In the genomic region with DNA sequence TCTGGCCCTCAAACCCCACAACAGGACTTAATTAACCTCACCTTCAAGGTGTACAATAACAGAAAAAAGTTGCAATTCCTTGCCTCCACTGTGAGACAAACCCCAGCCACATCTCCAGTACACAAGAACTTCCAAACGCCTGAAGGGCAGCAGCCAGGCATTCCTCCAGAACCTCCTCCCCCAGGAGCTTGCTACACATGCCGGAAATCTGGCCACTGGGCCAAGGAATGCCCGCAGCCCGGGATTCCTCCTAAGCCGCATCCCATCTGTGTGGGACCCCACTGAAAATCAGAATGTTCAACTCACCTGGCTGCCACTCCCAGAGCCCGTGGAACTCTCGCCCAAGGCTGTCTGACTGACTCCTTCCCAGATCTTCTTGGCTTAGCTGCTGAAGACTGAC, we compare ENCODE assay signal across 2 cellular contexts.
DNase-seq lines count a peak whose midpoint lies in the region.
"Not testable (repeated sequence)": the region's sequence is repeated elsewhere in the genome, so short reads cannot be mapped to it uniquely, and the experiment has no call there.

No MANE protein-coding gene starts in this region.

- H2AK5ac ChIP-seq in trophoblast cell (ENCODE audit: low read length) = not testable (repeated sequence)

- H3K4me2 ChIP-seq in trophoblast cell (ENCODE audit: low read length) = not testable (repeated sequence)

- H2BK5ac ChIP-seq in trophoblast cell (ENCODE audit: low read depth, low read length, poor library complexity) = not testable (repeated sequence)

- not testable (repeated sequence) for H3K79me2 ChIP-seq in trophoblast cell (ENCODE audit: control insufficient read depth, insufficient read depth, low read length, poor library complexity)

- H3K14ac ChIP-seq in trophoblast cell (ENCODE audit: low read length) = not testable (repeated sequence)

- peak overlapping the region; percentile 66 for H3K9ac ChIP-seq in HUES6 (ENCODE audit: low read length)
- H3K9ac ChIP-seq in trophoblast cell (ENCODE audit: low read length) = not testable (repeated sequence)

- H3K27me3 ChIP-seq in HUES6 (ENCODE audit: control insufficient read depth, insufficient read depth, low read length); trophoblast cell (ENCODE audit: insufficient read depth, low read length): not testable (repeated sequence)

- H3K9me3 ChIP-seq in HUES6 (ENCODE audit: control insufficient read depth, insufficient read depth, low read depth, low read length); trophoblast cell (ENCODE audit: insufficient read depth, low read depth, low read length): not testable (repeated sequence)

- WGBS in trophoblast cell (ENCODE audit: extremely low coverage, insufficient coverage, insufficient read length) = no CpG with 5 or more reads among the region's 7 CpGs

- H3K79me1 ChIP-seq in trophoblast cell (ENCODE audit: low read length) = not testable (repeated sequence)

- H3K4ac ChIP-seq in trophoblast cell (ENCODE audit: low read depth, low read length) = not testable (repeated sequence)

- H3K23ac ChIP-seq in trophoblast cell (ENCODE audit: low read length) = not testable (repeated sequence)

- H4K8ac ChIP-seq in trophoblast cell (ENCODE audit: low read depth, low read length) = not testable (repeated sequence)

- not testable (repeated sequence) for H3K4me3 ChIP-seq in HUES6 (ENCODE audit: low read depth, low read length); trophoblast cell (ENCODE audit: low read depth, low read length)

- H4K12ac ChIP-seq in trophoblast cell (ENCODE audit: low read depth, low read length) = not testable (repeated sequence)

- H2BK120ac ChIP-seq in trophoblast cell (ENCODE audit: insufficient read depth, low read length, poor library complexity) = not testable (repeated sequence)

- not testable (repeated sequence) for H2AFZ ChIP-seq in trophoblast cell (ENCODE audit: insufficient read depth, low read length, poor library complexity)

- H3K36me3 ChIP-seq in HUES6 (ENCODE audit: control insufficient read depth, insufficient read depth, low read length) = peaks cover 10% of the 10 kb centered on the region
- not testable (repeated sequence) for H3K36me3 ChIP-seq in trophoblast cell (ENCODE audit: control insufficient read depth in 1 of 2, insufficient read depth in 2 of 2, low read length in 2 of 2)

- H3K27ac ChIP-seq in HUES6 (ENCODE audit: low read depth, low read length); trophoblast cell (ENCODE audit: low read depth, low read length): not testable (repeated sequence)

- not testable (repeated sequence) for H2BK12ac ChIP-seq in trophoblast cell (ENCODE audit: low read length)

- H4K91ac ChIP-seq in trophoblast cell (ENCODE audit: low read depth, low read length) = not testable (repeated sequence)

- peaks cover 16% of the 10 kb centered on the region for H3K4me1 ChIP-seq in HUES6 (ENCODE audit: control insufficient read depth, insufficient read depth, low read length)
- H3K4me1 ChIP-seq in trophoblast cell (ENCODE audit: control insufficient read depth in 1 of 2, insufficient read depth in 2 of 2, low read length in 2 of 2) = not testable (repeated sequence)

- not testable (repeated sequence) for H3K18ac ChIP-seq in trophoblast cell (ENCODE audit: low read length)

- DNase-seq in trophoblast cell = peak; percentile 61
